ENCODE assay signal across 15 cellular contexts in the genomic region with DNA sequence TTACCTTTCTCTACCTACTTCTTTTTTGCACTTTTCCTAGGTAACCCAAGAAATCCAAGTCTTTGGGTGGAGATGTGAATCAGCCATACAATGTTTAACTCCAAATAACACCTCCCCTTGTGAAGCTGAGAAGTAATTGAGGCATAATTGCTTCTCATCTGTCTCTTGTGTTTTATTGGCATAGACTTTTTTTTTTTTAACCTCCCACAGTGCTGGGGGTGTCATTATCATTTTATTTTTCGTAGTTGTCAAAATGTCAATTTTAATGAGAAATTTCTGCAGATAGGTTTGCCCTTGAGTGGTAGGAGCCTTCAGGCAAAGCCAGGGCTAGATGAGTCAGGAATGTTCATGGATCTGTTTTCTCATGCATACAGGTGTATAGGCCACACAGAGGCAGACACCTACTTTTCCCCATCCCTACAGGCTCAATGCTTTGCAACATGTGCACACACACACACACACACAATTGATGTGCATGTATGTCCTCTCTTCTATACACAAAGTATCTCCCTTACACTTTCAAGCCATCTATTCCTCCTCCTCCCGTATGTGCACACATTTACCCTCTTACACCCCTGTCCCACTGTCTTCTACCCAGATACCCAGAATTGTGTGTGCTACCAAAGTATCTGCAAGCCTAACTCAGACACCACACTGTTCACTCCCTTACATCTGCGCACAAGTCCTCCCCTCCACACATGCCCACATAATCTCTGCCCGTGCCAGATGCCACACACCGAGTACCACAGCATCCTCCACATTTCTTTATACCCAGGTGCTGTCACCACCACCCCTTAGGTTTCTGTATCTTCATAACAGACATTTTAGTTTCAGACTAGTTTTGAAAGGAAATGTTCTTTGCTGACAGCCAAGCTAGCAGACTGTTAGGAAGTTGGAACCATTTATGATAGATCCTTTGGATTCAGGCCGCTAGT. TPM values are rescaled to one million over a fixed set of nuclear protein-coding genes. Genes with fewer than 3 reads are reported as not detected.
A peak's percentile ranks its signal among the peaks of the same experiment; 100 is the strongest.
DNase-seq lines count a peak whose midpoint lies in the region; ATAC-seq and TF ChIP-seq lines count a peak whose summit lies in the region.
"Had no signal": no experiment of that assay in that cellular context is flagged by ENCODE, and none has a peak within 500 bp of the region (broad histone marks: within the 10 kb centered on the region; RNA-seq: fewer than 3 reads in every experiment).

No MANE protein-coding gene starts in this region.

- no peak overlapping the region for H3K4me3 Mint-ChIP-seq in activated CD8-positive, alpha-beta T cell treated with anti-CD3 and anti-CD28 coated beads for 36 hours
- H3K4me3 Mint-ChIP-seq: T-helper 1 cell treated with Interleukin-12 subunit alpha and Interleukin-12 subunit beta and Interleukin-4 antibody, amounts not matched to agents 30 μg/mL and 1 μg/mL, for 36 hours had no signal

- no peak for TF ChIP-seq POLR2A in vagina (IDR thresholded peaks at IDR 0.05)

- H3K9me3 Mint-ChIP-seq in activated naive CD4-positive, alpha-beta T cell treated with anti-CD3 and anti-CD28 coated beads, Interleukin-2, amount 50 U/mL, for 72 hours: no peaks in the 10 kb centered on the region
- no peaks in the 10 kb centered on the region for H3K9me3 Mint-ChIP-seq in activated CD8-positive, alpha-beta T cell treated with anti-CD3 and anti-CD28 coated beads for 36 hours
- H3K9me3 Mint-ChIP-seq: T-helper 1 cell treated with Interleukin-12 subunit alpha and Interleukin-12 subunit beta and Interleukin-4 antibody, amounts not matched to agents 30 μg/mL and 1 μg/mL, for 36 hours had no signal

- no peaks in the 10 kb centered on the region for H3K36me3 ChIP-seq in vagina
- H3K36me3 ChIP-seq: right atrium auricular region, upper lobe of left lung had no signal

- H3K27me3 ChIP-seq in vagina: no peaks in the 10 kb centered on the region
- H3K27me3 ChIP-seq: right atrium auricular region, upper lobe of left lung had no signal

- TF ChIP-seq CTCF in activated CD8-positive, alpha-beta T cell treated with anti-CD3 and anti-CD28 coated beads for 36 hours (IDR thresholded peaks at IDR 0.05): no peak
- TF ChIP-seq CTCF in vagina (IDR thresholded peaks at IDR 0.05): no peak

- H3K4me1 Mint-ChIP-seq in activated CD8-positive, alpha-beta T cell treated with anti-CD3 and anti-CD28 coated beads for 36 hours (ENCODE audit: low read depth): peaks cover 83% of the 10 kb centered on the region

- intact Hi-C loops in activated CD8-positive, alpha-beta T cell treated with anti-CD3 and anti-CD28 coated beads for 36 hours (cut with micrococcal nuclease): no loop called here
- intact Hi-C loops in left colon (cut with DNase I, micrococcal nuclease) (no loop called here), vagina (cut with DNase I) (no loop called here)

- no peak for DNase-seq in activated naive CD4-positive, alpha-beta T cell treated with anti-CD3 and anti-CD28 coated beads, Interleukin-2, amount 50 U/mL, for 72 hours (ENCODE audit: low spot score in 2 of 2)
- no peak for DNase-seq in activated naive CD4-positive, alpha-beta T cell treated with Interleukin-2 at 50 U/mL for 16 hours
- DNase-seq in activated CD8-positive, alpha-beta T cell treated with anti-CD3 and anti-CD28 coated beads for 36 hours: peak; percentile 12
- DNase-seq in left colon (no peak), vagina (ENCODE audit: extremely low spot score in 2 of 2) (no peak), NCI-H1105 treated with DMSO at 0.1 percent for 48 hours (lab: John Stamatoyannopoulos, UW) (no peak)
- DNase-seq in stimulated activated CD8-positive, alpha-beta memory T cell treated with anti-CD3 and anti-CD28 coated beads, Interleukin-4, amount 100 ng/mL, for 48 hours: no peak
- DNase-seq: activated CD4-positive, alpha-beta T cell treated with anti-CD3 and anti-CD28 coated beads for 1 hour; NCI-H1048 had no signal

- H3K27me3 Mint-ChIP-seq in activated CD8-positive, alpha-beta T cell treated with anti-CD3 and anti-CD28 coated beads for 36 hours: no peaks in the 10 kb centered on the region

- peak; percentile 38 to 56 for ATAC-seq in activated naive CD4-positive, alpha-beta T cell treated with anti-CD3 and anti-CD28 coated beads, Interleukin-2, amount 50 U/mL, for 72 hours
- peak; percentile 34 for ATAC-seq in activated CD8-positive, alpha-beta T cell treated with anti-CD3 and anti-CD28 coated beads for 36 hours
- ATAC-seq in left colon (peak; percentile 23), HG03135 (IDR thresholded peaks at IDR 0.05; ENCODE audit: unreplicated experiment) (no peak)
- ATAC-seq: Right ventricle myocardium inferior had no signal

- CTCF ChIA-PET in activated CD8-positive, alpha-beta T cell treated with anti-CD3 and anti-CD28 coated beads for 36 hours (lab: Charles Lee): interaction anchor here (1.2 to 2.1 kb wide), 2 partner anchors 16 to 33 kb away, joined by 3 to 5 read pairs; no protein-coding TSS in a partner anchor

- H3K36me3 Mint-ChIP-seq in activated naive CD4-positive, alpha-beta T cell treated with anti-CD3 and anti-CD28 coated beads, Interleukin-2, amount 50 U/mL, for 72 hours: no peaks in the 10 kb centered on the region
- H3K36me3 Mint-ChIP-seq in activated CD8-positive, alpha-beta T cell treated with anti-CD3 and anti-CD28 coated beads for 36 hours (ENCODE audit: low read depth): peaks cover 7% of the 10 kb centered on the region

- POLR2A ChIA-PET in activated CD8-positive, alpha-beta T cell treated with anti-CD3 and anti-CD28 coated beads for 36 hours (lab: Charles Lee): no interaction called here

- H3K9me3 ChIP-seq in vagina: no peaks in the 10 kb centered on the region
- H3K9me3 ChIP-seq: right atrium auricular region, upper lobe of left lung had no signal

- H3K4me1 ChIP-seq in vagina: peaks cover 88% of the 10 kb centered on the region

- peak overlapping the region; percentile 12 for H3K27ac ChIP-seq in vagina

- peak overlapping the region in 1 of 2 donors; percentile 38 for H3K27ac Mint-ChIP-seq in activated naive CD4-positive, alpha-beta T cell treated with anti-CD3 and anti-CD28 coated beads, Interleukin-2, amount 50 U/mL, for 72 hours
- H3K27ac Mint-ChIP-seq in activated CD8-positive, alpha-beta T cell treated with anti-CD3 and anti-CD28 coated beads for 36 hours: peak overlapping the region; percentile 4
- H3K27ac Mint-ChIP-seq: T-helper 1 cell treated with Interleukin-12 subunit alpha and Interleukin-12 subunit beta and Interleukin-4 antibody, amounts not matched to agents 30 μg/mL and 1 μg/mL, for 36 hours had no signal

- H3K4me3 ChIP-seq in vagina: no peak overlapping the region
- H3K4me3 ChIP-seq: lung, right atrium auricular region, upper lobe of left lung had no signal

RNA-seq across cellular contexts. Expression of a gene that starts 22.0 kb away (rescaled TPM):
- 100 to 1,000 TPM; 125 to 148 TPM for total RNA-seq in activated naive CD4-positive, alpha-beta T cell treated with anti-CD3 and anti-CD28 coated beads, Interleukin-2, amount 50 U/mL, for 72 hours
- total RNA-seq in activated CD8-positive, alpha-beta T cell treated with anti-CD3 and anti-CD28 coated beads for 36 hours: 100 to 1,000 TPM; 151 to 153 TPM
- total RNA-seq in left colon: 100 to 1,000 TPM; 190 to 191 TPM
- total RNA-seq in vagina: 123 TPM
